Comparison of ENCODE assay signal across 8 cellular contexts in the genomic region with DNA sequence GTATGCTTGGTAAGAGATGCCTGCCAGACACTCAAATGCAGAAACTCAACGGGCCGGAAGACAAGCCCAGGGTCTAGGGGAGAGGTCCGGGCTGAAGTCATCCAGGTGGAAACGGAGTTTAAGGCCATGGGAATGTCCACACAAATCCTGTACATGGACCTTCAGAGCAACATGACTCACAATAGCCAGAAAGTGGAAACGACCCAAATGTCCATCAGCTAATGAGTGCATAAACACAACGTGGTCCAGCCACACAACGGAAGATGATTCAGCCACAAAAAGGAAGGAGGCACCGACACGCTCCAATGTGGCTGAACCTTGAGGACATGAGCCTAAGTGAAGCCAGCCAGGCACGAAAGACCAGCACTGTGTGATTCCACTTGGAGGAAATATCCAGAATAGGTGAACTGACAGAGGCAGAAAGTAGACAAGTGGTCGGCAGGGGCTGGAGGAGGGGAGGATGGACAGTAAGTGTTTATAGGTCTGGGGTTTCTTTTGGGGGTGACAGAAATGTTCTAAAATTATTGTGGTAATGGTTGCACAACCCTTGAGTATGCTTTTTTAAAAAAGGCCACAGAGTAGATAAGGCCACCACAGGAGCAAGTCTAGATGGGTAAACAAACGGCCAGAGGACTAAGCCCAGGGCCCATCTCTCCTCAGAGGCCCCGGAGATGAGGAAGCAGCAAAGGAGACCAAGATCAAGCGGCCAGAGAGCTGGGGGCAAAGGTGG.
DNase-seq lines count a peak whose midpoint lies in the region; ATAC-seq and TF ChIP-seq lines count a peak whose summit lies in the region.

No MANE protein-coding gene starts in this region.

- peak overlapping the region in 4 of 5 experiments; percentile 53 to 74 (median 64) for H3K27ac Mint-ChIP-seq in brain
- H3K27ac Mint-ChIP-seq in memory B cell: peak overlapping the region; percentile 89

- POLR2A ChIA-PET in RWPE1 (lab: Yijun Ruan, JAX; ENCODE audit: low non-redundant PET): no interaction called here

- ATAC-seq in HG03342 (IDR thresholded peaks at IDR 0.05; ENCODE audit: unreplicated experiment): peak; percentile 23
- ATAC-seq in memory B cell (ENCODE audit: low read depth): peak; percentile 56
- no peak for ATAC-seq in HG02870 (IDR thresholded peaks at IDR 0.05; ENCODE audit: unreplicated experiment)
- no peak for ATAC-seq in HG02884 (IDR thresholded peaks at IDR 0.05; ENCODE audit: unreplicated experiment)

- peaks cover 0 to 15% (median 7%) of the 10 kb centered on the region in 5 experiments for H3K9me3 Mint-ChIP-seq in brain
- no peaks in the 10 kb centered on the region for H3K9me3 Mint-ChIP-seq in memory B cell

- CTCF ChIA-PET in RWPE1 (lab: Yijun Ruan, JAX): interaction anchor here (0.5 to 0.6 kb wide), 3 partner anchors 140 to 1752 kb away, joined by 3 read pairs; no protein-coding TSS in a partner anchor

- no peak overlapping the region for H3K4me3 Mint-ChIP-seq in brain
- peak overlapping the region; percentile 79 for H3K4me3 Mint-ChIP-seq in memory B cell

- DNase-seq in AG08395 (ENCODE audit: low spot score) (peak; percentile 54), memory B cell (ENCODE audit: low spot score in 2 of 2) (no peak), germinal center (ENCODE audit: low spot score) (no peak), RWPE1 (ENCODE audit: low spot score) (no peak)

- no peak for TF ChIP-seq CTCF in brain (conservative IDR thresholded peaks at IDR 0.05)
- no peak for TF ChIP-seq CTCF in RWPE1 (conservative IDR thresholded peaks at IDR 0.05; ENCODE audit: low read depth)

- H3K27me3 Mint-ChIP-seq in brain (peaks cover 3% of the 10 kb centered on the region), memory B cell (no peaks in the 10 kb centered on the region)

- H3K4me1 Mint-ChIP-seq in brain: peaks cover 42% of the 10 kb centered on the region
- H3K4me1 Mint-ChIP-seq in memory B cell: peaks cover 60% of the 10 kb centered on the region

- H3K36me3 Mint-ChIP-seq in brain (peaks cover 31% of the 10 kb centered on the region), memory B cell (peaks cover 20% of the 10 kb centered on the region)

- H3K27ac ChIP-seq in RWPE1: no peak overlapping the region

Comparison
In these comparisons a context has a peak if more than half of its experiments do, and no peak if none do; other contexts are left out.
1. ATAC-seq: peak in HG03342 (single experiment) and memory B cell (single experiment); none in HG02870 (single experiment) and HG02884 (single experiment).